Comparison of ENCODE assay signal across 1 cellular context in the genomic region with DNA sequence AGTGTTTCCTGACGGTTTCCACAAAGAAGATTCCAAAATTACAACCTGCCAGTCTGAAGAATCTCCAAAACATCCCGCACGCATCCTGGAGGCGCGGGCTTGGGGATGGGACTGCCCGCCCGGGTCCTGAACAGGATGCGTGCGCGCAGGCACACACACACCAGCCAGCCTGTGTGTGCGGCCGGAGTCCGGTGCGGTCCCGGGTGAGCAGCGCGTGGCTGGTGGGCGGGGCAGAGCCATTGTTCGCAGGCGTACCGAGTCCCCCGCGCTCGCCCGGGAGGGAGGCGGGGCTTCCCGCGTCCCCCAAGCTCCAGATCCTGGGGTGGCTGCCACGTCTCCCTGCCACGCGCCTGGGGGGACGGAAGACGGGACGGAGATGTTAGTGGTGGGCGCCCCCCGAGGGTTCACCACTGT.
TF ChIP-seq lines count a peak whose summit lies in the region.

No MANE protein-coding gene starts in this region.

TF ChIP-seq in HepG2, 621 proteins besides CTCF, POLR2A, EP300 and RAD21 (continued from another document and continues in another):
- TF ChIP-seq SKIL (CRISPR knock-in tag; IDR thresholded peaks at IDR 0.05; ENCODE audit: borderline replicate concordance) (peak; percentile 89; the same call in 1 of the 2 replicates), POGK (CRISPR knock-in tag; conservative IDR thresholded peaks at IDR 0.05) (peak; percentile 16; the same call in 1 of the 2 replicates), ZNF589 (CRISPR knock-in tag; conservative IDR thresholded peaks at IDR 0.05) (peak; percentile 80; the same call in 1 of the 2 replicates), KAT2B (IDR thresholded peaks at IDR 0.05; ENCODE audit: borderline replicate concordance, low read depth, low read length) (no peak), ZKSCAN1 (IDR thresholded peaks at IDR 0.05; ENCODE audit: low read length) (no peak), ZNF773 (CRISPR knock-in tag; IDR thresholded peaks at IDR 0.05; ENCODE audit: borderline replicate concordance) (no peak; the same call in 1 of the 2 replicates), NFAT5 (CRISPR knock-in tag; IDR thresholded peaks at IDR 0.05) (no peak), TFDP2 (CRISPR knock-in tag; IDR thresholded peaks at IDR 0.05) (peak; percentile 61; the same call in 1 of the 2 replicates), MBNL3 (CRISPR knock-in tag; conservative IDR thresholded peaks at IDR 0.05) (no peak), DNMT3B (CRISPR knock-in tag; conservative IDR thresholded peaks at IDR 0.05) (no peak), ZFP36L2 (CRISPR knock-in tag; IDR thresholded peaks at IDR 0.05) (peak; percentile 44; the same call in 1 of the 2 replicates), CEBPG (CRISPR knock-in tag; IDR thresholded peaks at IDR 0.05) (no peak), SKI (IDR thresholded peaks at IDR 0.05; ENCODE audit: partially characterized antibody) (no peak), PHF20 (CRISPR knock-in tag; IDR thresholded peaks at IDR 0.05) (no peak), DR1 (CRISPR knock-in tag; IDR thresholded peaks at IDR 0.05) (no peak), ZNF83 (CRISPR knock-in tag; IDR thresholded peaks at IDR 0.05; ENCODE audit: borderline replicate concordance) (peak; percentile 63; the same call in 1 of the 2 replicates), KDM4B (CRISPR knock-in tag; IDR thresholded peaks at IDR 0.05) (no peak), MLXIP (CRISPR knock-in tag; IDR thresholded peaks at IDR 0.05; ENCODE audit: borderline replicate concordance) (peak; percentile 84; the same call in 1 of the 2 replicates), ZSCAN29 (CRISPR knock-in tag; conservative IDR thresholded peaks at IDR 0.05) (no peak)
- TF ChIP-seq, protein P1, sequence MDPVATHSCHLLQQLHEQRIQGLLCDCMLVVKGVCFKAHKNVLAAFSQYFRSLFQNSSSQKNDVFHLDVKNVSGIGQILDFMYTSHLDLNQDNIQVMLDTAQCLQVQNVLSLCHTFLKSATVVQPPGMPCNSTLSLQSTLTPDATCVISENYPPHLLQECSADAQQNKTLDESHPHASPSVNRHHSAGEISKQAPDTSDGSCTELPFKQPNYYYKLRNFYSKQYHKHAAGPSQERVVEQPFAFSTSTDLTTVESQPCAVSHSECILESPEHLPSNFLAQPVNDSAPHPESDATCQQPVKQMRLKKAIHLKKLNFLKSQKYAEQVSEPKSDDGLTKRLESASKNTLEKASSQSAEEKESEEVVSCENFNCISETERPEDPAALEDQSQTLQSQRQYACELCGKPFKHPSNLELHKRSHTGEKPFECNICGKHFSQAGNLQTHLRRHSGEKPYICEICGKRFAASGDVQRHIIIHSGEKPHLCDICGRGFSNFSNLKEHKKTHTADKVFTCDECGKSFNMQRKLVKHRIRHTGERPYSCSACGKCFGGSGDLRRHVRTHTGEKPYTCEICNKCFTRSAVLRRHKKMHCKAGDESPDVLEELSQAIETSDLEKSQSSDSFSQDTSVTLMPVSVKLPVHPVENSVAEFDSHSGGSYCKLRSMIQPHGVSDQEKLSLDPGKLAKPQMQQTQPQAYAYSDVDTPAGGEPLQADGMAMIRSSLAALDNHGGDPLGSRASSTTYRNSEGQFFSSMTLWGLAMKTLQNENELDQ (CRISPR knock-in tag; IDR thresholded peaks at IDR 0.05; ENCODE audit: borderline replicate concordance): no peak
- TF ChIP-seq, protein P2, sequence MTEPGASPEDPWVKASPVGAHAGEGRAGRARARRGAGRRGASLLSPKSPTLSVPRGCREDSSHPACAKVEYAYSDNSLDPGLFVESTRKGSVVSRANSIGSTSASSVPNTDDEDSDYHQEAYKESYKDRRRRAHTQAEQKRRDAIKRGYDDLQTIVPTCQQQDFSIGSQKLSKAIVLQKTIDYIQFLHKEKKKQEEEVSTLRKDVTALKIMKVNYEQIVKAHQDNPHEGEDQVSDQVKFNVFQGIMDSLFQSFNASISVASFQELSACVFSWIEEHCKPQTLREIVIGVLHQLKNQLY (CRISPR knock-in tag; IDR thresholded peaks at IDR 0.05): peak; percentile 96
- TF ChIP-seq, protein P3, sequence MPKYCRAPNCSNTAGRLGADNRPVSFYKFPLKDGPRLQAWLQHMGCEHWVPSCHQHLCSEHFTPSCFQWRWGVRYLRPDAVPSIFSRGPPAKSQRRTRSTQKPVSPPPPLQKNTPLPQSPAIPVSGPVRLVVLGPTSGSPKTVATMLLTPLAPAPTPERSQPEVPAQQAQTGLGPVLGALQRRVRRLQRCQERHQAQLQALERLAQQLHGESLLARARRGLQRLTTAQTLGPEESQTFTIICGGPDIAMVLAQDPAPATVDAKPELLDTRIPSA (CRISPR knock-in tag; IDR thresholded peaks at IDR 0.05; ENCODE audit: borderline replicate concordance): no peak; the same call in 1 of the 2 replicates
- TF ChIP-seq, protein P4, sequence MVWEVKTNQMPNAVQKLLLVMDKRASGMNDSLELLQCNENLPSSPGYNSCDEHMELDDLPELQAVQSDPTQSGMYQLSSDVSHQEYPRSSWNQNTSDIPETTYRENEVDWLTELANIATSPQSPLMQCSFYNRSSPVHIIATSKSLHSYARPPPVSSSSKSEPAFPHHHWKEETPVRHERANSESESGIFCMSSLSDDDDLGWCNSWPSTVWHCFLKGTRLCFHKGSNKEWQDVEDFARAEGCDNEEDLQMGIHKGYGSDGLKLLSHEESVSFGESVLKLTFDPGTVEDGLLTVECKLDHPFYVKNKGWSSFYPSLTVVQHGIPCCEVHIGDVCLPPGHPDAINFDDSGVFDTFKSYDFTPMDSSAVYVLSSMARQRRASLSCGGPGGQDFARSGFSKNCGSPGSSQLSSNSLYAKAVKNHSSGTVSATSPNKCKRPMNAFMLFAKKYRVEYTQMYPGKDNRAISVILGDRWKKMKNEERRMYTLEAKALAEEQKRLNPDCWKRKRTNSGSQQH (CRISPR knock-in tag; IDR thresholded peaks at IDR 0.05; ENCODE audit: low read depth): peak; percentile 82; the same call in 1 of the 2 replicates
- TF ChIP-seq, protein P5, sequence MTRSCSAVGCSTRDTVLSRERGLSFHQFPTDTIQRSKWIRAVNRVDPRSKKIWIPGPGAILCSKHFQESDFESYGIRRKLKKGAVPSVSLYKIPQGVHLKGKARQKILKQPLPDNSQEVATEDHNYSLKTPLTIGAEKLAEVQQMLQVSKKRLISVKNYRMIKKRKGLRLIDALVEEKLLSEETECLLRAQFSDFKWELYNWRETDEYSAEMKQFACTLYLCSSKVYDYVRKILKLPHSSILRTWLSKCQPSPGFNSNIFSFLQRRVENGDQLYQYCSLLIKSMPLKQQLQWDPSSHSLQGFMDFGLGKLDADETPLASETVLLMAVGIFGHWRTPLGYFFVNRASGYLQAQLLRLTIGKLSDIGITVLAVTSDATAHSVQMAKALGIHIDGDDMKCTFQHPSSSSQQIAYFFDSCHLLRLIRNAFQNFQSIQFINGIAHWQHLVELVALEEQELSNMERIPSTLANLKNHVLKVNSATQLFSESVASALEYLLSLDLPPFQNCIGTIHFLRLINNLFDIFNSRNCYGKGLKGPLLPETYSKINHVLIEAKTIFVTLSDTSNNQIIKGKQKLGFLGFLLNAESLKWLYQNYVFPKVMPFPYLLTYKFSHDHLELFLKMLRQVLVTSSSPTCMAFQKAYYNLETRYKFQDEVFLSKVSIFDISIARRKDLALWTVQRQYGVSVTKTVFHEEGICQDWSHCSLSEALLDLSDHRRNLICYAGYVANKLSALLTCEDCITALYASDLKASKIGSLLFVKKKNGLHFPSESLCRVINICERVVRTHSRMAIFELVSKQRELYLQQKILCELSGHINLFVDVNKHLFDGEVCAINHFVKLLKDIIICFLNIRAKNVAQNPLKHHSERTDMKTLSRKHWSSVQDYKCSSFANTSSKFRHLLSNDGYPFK (CRISPR knock-in tag; IDR thresholded peaks at IDR 0.05; ENCODE audit: borderline replicate concordance): no peak; the same call in 1 of the 2 replicates
